In genomic region chr2:198280145-198280544, GRCh38 we compare ENCODE assay signal across 7 cellular contexts.
"Had no signal": no experiment of that assay in that cellular context is flagged by ENCODE, and none has a peak within 500 bp of the region (broad histone marks: within the 10 kb centered on the region; RNA-seq: fewer than 3 reads in every experiment).

No MANE protein-coding gene starts in this region.

- DNase-seq: H7, KBM-7 had no signal

- H3K9me3 ChIP-seq: HAP-1 had no signal

- H3K4me3 ChIP-seq: GM23338, HAP-1 had no signal

- ATAC-seq: GM23338, HCT116, HepG2 had no signal

- H2AFZ ChIP-seq: GM23338 had no signal

- H3K4me2 ChIP-seq: GM23338 had no signal

- H3K4me1 ChIP-seq: HAP-1 had no signal

- H3K36me3 ChIP-seq: HAP-1 had no signal

- H3K27ac ChIP-seq: HL-60 had no signal
